13 cellular contexts compared by ENCODE assay signal in genomic region chr1:11787804-11788436, GRCh38. TPM values are rescaled to one million over a fixed set of nuclear protein-coding genes. Genes with fewer than 3 reads are reported as not detected.
DNase-seq lines count a peak whose midpoint lies in the region; ATAC-seq and TF ChIP-seq lines count a peak whose summit lies in the region.
"Had no signal": no experiment of that assay in that cellular context is flagged by ENCODE, and none has a peak within 500 bp of the region (broad histone marks: within the 10 kb centered on the region; RNA-seq: fewer than 3 reads in every experiment).

No MANE protein-coding gene starts in this region.

- no TSS peak for BruUV-seq in Caco-2 (replicated peaks; lab: Mats Ljungman, UMichigan)

- CTCF ChIA-PET in Caco-2 (lab: Charles Lee) = interaction anchor here (0.7 to 0.9 kb wide), 3 partner anchors 11 to 134 kb away, joined by 3 read pairs; partner anchors contain the start of gene FBXO2

- H3K4me3 ChIP-seq in Caco-2 (ENCODE audit: low read depth, low read length) (no peak overlapping the region), body of pancreas (no peak overlapping the region), left lung (peak overlapping the region in 1 of 2 donors; percentile 9), skeletal muscle satellite cell (ENCODE audit: low read length) (no peak overlapping the region)

- intact Hi-C loops in Caco-2 (cut with micrococcal nuclease; ENCODE audit: unreplicated experiment) (loop anchor here (1.0 kb wide), 1 partner anchor 17 kb away; the partner anchor contains the start of gene MTHFR), body of pancreas (cut with DNase I) (no loop called here), left lung (cut with DNase I) (no loop called here)

- H3K9ac ChIP-seq in skeletal muscle satellite cell (ENCODE audit: low read depth, low read length) = peak overlapping the region; percentile 6

- peak overlapping the region; percentile 69 for H3K4me2 ChIP-seq in skeletal muscle satellite cell (ENCODE audit: low read length)

- peaks cover 14% of the 10 kb centered on the region for H3K36me3 Mint-ChIP-seq in Caco-2 (ENCODE audit: insufficient read depth, unreplicated experiment)

- TF ChIP-seq POLR2A in body of pancreas (IDR thresholded peaks at IDR 0.05) = no peak

- H3K27me3 ChIP-seq in Caco-2 (replicated peaks; ENCODE audit: control insufficient read depth, insufficient read depth, low read length) (no peaks in the 10 kb centered on the region), body of pancreas (no peaks in the 10 kb centered on the region), left lung (no peaks in the 10 kb centered on the region), skeletal muscle satellite cell (ENCODE audit: control insufficient read depth, insufficient read depth, low read length) (no peaks in the 10 kb centered on the region)

- 76 to 80% methylated on average over 7 to 14 of the region's 14 CpGs for WGBS in body of pancreas, 2 donors

- H3K4me1 ChIP-seq in Caco-2 (peaks cover 40% of the 10 kb centered on the region), body of pancreas (peaks cover 62% of the 10 kb centered on the region), left lung (peaks cover 63 to 79% of the 10 kb centered on the region in 2 donors), skeletal muscle satellite cell (ENCODE audit: control insufficient read depth, insufficient read depth, low read length) (peaks cover 40% of the 10 kb centered on the region)

- DNase-seq in Caco-2 (no peak), body of pancreas (no peak), left lung (peak in 1 of 2 donors; percentile 75), NCI-H2196 (lab: John Stamatoyannopoulos, UW; ENCODE audit: unreplicated experiment) (no peak), NCI-H345 treated with DMSO at 0.1 percent for 48 hours (lab: John Stamatoyannopoulos, UW; ENCODE audit: unreplicated experiment) (no peak)
- DNase-seq: DND-41, NCI-H1930, T1000 had no signal

- H3K36me3 ChIP-seq in Caco-2 (ENCODE audit: control insufficient read depth, insufficient read depth, low read length) = no peaks in the 10 kb centered on the region; the same call in 1 of the 2 replicates
- no peaks in the 10 kb centered on the region for H3K36me3 ChIP-seq in body of pancreas (replicated peaks in 1 of 2; ENCODE audit: insufficient read depth in 1 of 2, low read depth in 2 of 2)
- peaks cover 0 to 40% of the 10 kb centered on the region in 2 donors for H3K36me3 ChIP-seq in left lung
- peaks cover 3% of the 10 kb centered on the region for H3K36me3 ChIP-seq in skeletal muscle satellite cell (ENCODE audit: insufficient read depth, low read length)

- peak overlapping the region in 3 of 4 donors; percentile 11 to 55 (median 40) for H3K27ac ChIP-seq in body of pancreas
- H3K27ac ChIP-seq in left lung = peak overlapping the region; percentile 89 to 94

- H3K4me3 Mint-ChIP-seq in Caco-2 (ENCODE audit: unreplicated experiment) = peak overlapping the region; percentile 42

- peaks cover 25% of the 10 kb centered on the region for H3K4me1 Mint-ChIP-seq in Caco-2 (ENCODE audit: low read depth, unreplicated experiment)

- peak overlapping the region; percentile 89 for H3K27ac Mint-ChIP-seq in Caco-2 (ENCODE audit: unreplicated experiment)

- H3K9me3 Mint-ChIP-seq in Caco-2 (ENCODE audit: unreplicated experiment) = no peaks in the 10 kb centered on the region

- POLR2A ChIA-PET in Caco-2 (lab: Charles Lee) = interaction anchor here (0.6 to 1.4 kb wide), 5 partner anchors 18 to 1388 kb away, joined by 3 to 5 read pairs (median 5); partner anchors contain the start of genes AGTRAP and CLCN6

- ATAC-seq in body of pancreas (no peak), left lung (no peak), HG03045 (IDR thresholded peaks at IDR 0.05; ENCODE audit: unreplicated experiment) (no peak), HG02623 (IDR thresholded peaks at IDR 0.05; ENCODE audit: unreplicated experiment) (no peak)

- no peaks in the 10 kb centered on the region for H3K27me3 Mint-ChIP-seq in Caco-2 (ENCODE audit: insufficient read depth, unreplicated experiment)

- TF ChIP-seq CTCF in Caco-2 (IDR thresholded peaks at IDR 0.05; ENCODE audit: insufficient read depth in 1 of 2, low read depth in 1 of 2, low read length in 1 of 2, severe bottlenecking in 1 of 2, unreplicated experiment in 1 of 2) (no peak), body of pancreas (IDR thresholded peaks at IDR 0.05) (no peak), left lung (IDR thresholded peaks at IDR 0.05) (no peak)

- H3K9me3 ChIP-seq in Caco-2 (no peaks in the 10 kb centered on the region), body of pancreas (no peaks in the 10 kb centered on the region), left lung (no peaks in the 10 kb centered on the region), skeletal muscle satellite cell (replicated peaks; ENCODE audit: low read length) (no peaks in the 10 kb centered on the region)

RNA-seq across cellular contexts. Expression of gene MTHFR, which starts 17.8 kb away (rescaled TPM):
- total RNA-seq in Caco-2 (2022) (27.8 and 28.6 TPM in 2 replicates), body of pancreas (10 to 100 TPM; 26.4 to 30.1 TPM), left lung (10 to 100 TPM; 34.2 to 44.5 TPM)
- 12.5 and 15.7 TPM in 2 replicates for total RNA-seq in skeletal muscle satellite cell (2012; rRNA removed)

RNA-seq across cellular contexts. Expression of gene CLCN6, which starts 18.1 kb away (rescaled TPM):
- total RNA-seq in Caco-2 (2022) = 30.4 and 34.9 TPM in 2 replicates
- total RNA-seq in body of pancreas = 10 to 100 TPM in 1 of 2 donors, 1 to 10 TPM in 1; 7.0 to 23.7 TPM
- total RNA-seq in left lung = 10 to 100 TPM; 17.7 to 43.4 TPM
- total RNA-seq in skeletal muscle satellite cell (2012; rRNA removed) = 5.0 and 8.4 TPM in 2 replicates

RNA-seq across cellular contexts. Expression of gene C1orf167, which starts 25.9 kb away (rescaled TPM):
- total RNA-seq in Caco-2 (2022) (0.64 and 0.97 TPM in 2 replicates), body of pancreas (not detected), left lung (10 to 100 TPM in 1 of 2 donors, 1 to 10 TPM in 1; 5.7 to 14.4 TPM)
- not detected in 2 replicates for total RNA-seq in skeletal muscle satellite cell (2012; rRNA removed)
- total RNA-seq: HT1080 had no signal

RNA-seq across cellular contexts. Expression of gene AGTRAP, which starts 52.0 kb away (rescaled TPM):
- total RNA-seq in Caco-2 (2022) (44.2 and 44.4 TPM in 2 replicates), body of pancreas (10 to 100 TPM; 16.8 to 24.6 TPM), left lung (10 to 100 TPM; 49.0 to 95.8 TPM)
- total RNA-seq in skeletal muscle satellite cell (2012; rRNA removed) = 40.4 and 47.4 TPM in 2 replicates

RNA-seq across cellular contexts. Expression of gene NPPA, which starts 59.7 kb away (rescaled TPM):
- not detected in 2 replicates for total RNA-seq in Caco-2 (2022)
- 10 to 100 TPM in 1 of 2 donors, not detected in 1; 25.4 TPM for total RNA-seq in body of pancreas
- total RNA-seq in left lung = 1 to 10 TPM; 1.6 to 2.7 TPM
- total RNA-seq in skeletal muscle satellite cell (2012; rRNA removed) = not detected in 2 replicates
- total RNA-seq: HT1080, renal cortical epithelial cell had no signal
